Comparison of ENCODE assay signal across 35 cellular contexts in the genomic region with DNA sequence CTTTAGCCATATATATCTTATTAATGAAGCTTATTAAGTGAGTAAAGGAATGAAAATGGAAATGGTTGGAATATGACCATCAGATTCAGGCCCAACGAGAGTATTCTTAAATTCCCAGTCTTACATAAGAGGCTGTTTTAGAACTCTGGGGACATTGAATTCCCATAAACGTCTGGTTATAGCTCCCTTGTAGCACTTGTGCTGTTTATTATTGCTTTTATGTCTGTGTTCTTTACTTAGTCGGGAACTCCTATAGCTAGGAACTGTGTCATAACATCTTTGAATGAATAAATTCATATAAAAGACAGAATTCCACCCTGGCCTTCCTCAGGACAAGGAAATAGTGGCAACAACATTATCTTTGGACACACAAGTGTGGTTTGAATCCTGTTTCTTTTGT. TPM values are rescaled to one million over a fixed set of nuclear protein-coding genes. Genes with fewer than 3 reads are reported as not detected.
"Had no signal": no experiment of that assay in that cellular context is flagged by ENCODE, and none has a peak within 500 bp of the region (broad histone marks: within the 10 kb centered on the region; RNA-seq: fewer than 3 reads in every experiment).

No MANE protein-coding gene starts in this region.

- DNase-seq: activated effector memory CD4-positive, alpha-beta T cell treated with anti-CD3 and anti-CD28 coated beads, Interleukin-2, amount 50 U/mL, for 16 hours; activated effector memory CD4-positive, alpha-beta T cell treated with Interleukin-2 at 50 U/mL for 16 hours; activated gamma-delta T cell; activated gamma-delta T cell treated with Interleukin-2 at 50 U/mL for 16 hours; activated naive CD4-positive, alpha-beta T cell; activated naive CD4-positive, alpha-beta T cell treated with anti-CD3 and anti-CD28 coated beads for 36 hours; activated naive CD4-positive, alpha-beta T cell treated with anti-CD3 and anti-CD28 coated beads, Interleukin-2, amount 10 ng/mL, durations not matched to agents 7 days and 5 days; activated naive CD4-positive, alpha-beta T cell treated with anti-CD3 and anti-CD28 coated beads, Interleukin-2, amount 50 U/mL, for 16 hours; activated naive CD4-positive, alpha-beta T cell treated with Interleukin-2 at 50 U/mL for 16 hours; activated naive CD8-positive, alpha-beta T cell treated with anti-CD3 and anti-CD28 coated beads for 36 hours; activated naive CD8-positive, alpha-beta T cell treated with anti-CD3 and anti-CD28 coated beads, Interleukin-2, amount 10 ng/mL, durations not matched to agents 7 days and 5 days; activated naive CD8-positive, alpha-beta T cell treated with anti-CD3 and anti-CD28 coated beads, Interleukin-2, amount 50 U/mL, for 24 hours; activated T-cell treated with anti-CD3 and anti-CD28 coated beads, Interleukin-2, amount 50 U/mL, for 1 hour; activated T-cell treated with anti-CD3 and anti-CD28 coated beads, Interleukin-2, amount 50 U/mL, for 24 hours; activated T-cell treated with anti-CD3 and anti-CD28 coated beads, Interleukin-2, amount 50 U/mL, for 4 hours; activated T-cell treated with anti-CD3 and anti-CD28 coated beads, Interleukin-2, amount 50 U/mL, for 48 hours; activated T-cell treated with anti-CD3 and anti-CD28 coated beads, Interleukin-2, amount 50 U/mL, for 72 hours; adrenal gland; amniotic stem cell; amygdala; anterior cingulate cortex; aorta; body of pancreas; brain microvascular endothelial cell; caudate nucleus; central memory CD4-positive, alpha-beta T cell; cerebellar nuclear complex had no signal

- H3K36me3 ChIP-seq: adrenal gland, ascending aorta, brain microvascular endothelial cell, breast epithelium, cardiac muscle cell had no signal

- H3K9me3 ChIP-seq: adrenal gland, ascending aorta, body of pancreas had no signal

- H3K27ac ChIP-seq: adrenal gland, ascending aorta, body of pancreas, brain microvascular endothelial cell, breast epithelium, cardiac muscle cell had no signal

- H3K4me1 ChIP-seq: adrenal gland, ascending aorta, body of pancreas, breast epithelium had no signal

- H3K4me3 ChIP-seq: adrenal gland, ascending aorta, body of pancreas, breast epithelium, cardiac muscle cell had no signal

- H3K27me3 ChIP-seq: adrenal gland, ascending aorta, body of pancreas, brain microvascular endothelial cell, breast epithelium, cardiac muscle cell had no signal

- ATAC-seq: activated naive CD4-positive, alpha-beta T cell treated with anti-CD3 and anti-CD28 coated beads, Interleukin-2, amount 50 U/mL, for 72 hours; activated naive CD8-positive, alpha-beta T cell treated with anti-CD3 and anti-CD28 coated beads, Interleukin-2, amount 50 U/mL, for 24 hours; activated T-cell treated with anti-CD3 and anti-CD28 coated beads, Interleukin-2, amount 50 U/mL, for 4 hours; activated T-cell treated with anti-CD3 and anti-CD28 coated beads, Interleukin-2, amount 50 U/mL, for 72 hours; activated T-helper 17 cell treated with anti-CD3 and anti-CD28 coated beads, Interleukin-2, amount 50 U/mL, for 72 hours; body of pancreas had no signal

RNA-seq across cellular contexts. Expression of a gene that starts 58.4 kb away (rescaled TPM):
- total RNA-seq: activated naive CD4-positive, alpha-beta T cell treated with anti-CD3 and anti-CD28 coated beads for 36 hours; activated naive CD4-positive, alpha-beta T cell treated with anti-CD3 and anti-CD28 coated beads, Interleukin-2, amount 50 U/mL, for 72 hours; activated naive CD8-positive, alpha-beta T cell treated with anti-CD3 and anti-CD28 coated beads for 36 hours; activated naive CD8-positive, alpha-beta T cell treated with anti-CD3 and anti-CD28 coated beads, Interleukin-2, amount 10 ng/mL, durations not matched to agents 7 days and 5 days; activated T-cell treated with anti-CD3 and anti-CD28 coated beads, Interleukin-2, amount 50 U/mL, for 4 hours; activated T-cell treated with anti-CD3 and anti-CD28 coated beads, Interleukin-2, amount 50 U/mL, for 72 hours; activated T-helper 1 cell treated with anti-CD3 and anti-CD28 coated beads, Interleukin-12 subunit alpha, Interleukin-12 subunit beta, Interleukin-2, Interleukin-4 antibody, amounts not matched to agents 30 ng/mL and 10 ng/mL and 1 ng/mL, durations not matched to agents 14 hours and 24 hours and 36 hours; activated T-helper 17 cell treated with anti-CD3 and anti-CD28 coated beads, Interleukin-2, amount 50 U/mL, for 72 hours; activated T-helper 2 cell treated with anti-CD3 and anti-CD28 coated beads, Interferon-gamma antibody, Interleukin-2, Interleukin-4, amounts not matched to agents 10 μg/mL and 5 μg/mL and 100 μg/mL, durations not matched to agents 14 hours and 24 hours and 36 hours; aorta; ascending aorta; bronchial epithelial cell had no signal
